18 cellular contexts compared by ENCODE assay signal in the genomic region with DNA sequence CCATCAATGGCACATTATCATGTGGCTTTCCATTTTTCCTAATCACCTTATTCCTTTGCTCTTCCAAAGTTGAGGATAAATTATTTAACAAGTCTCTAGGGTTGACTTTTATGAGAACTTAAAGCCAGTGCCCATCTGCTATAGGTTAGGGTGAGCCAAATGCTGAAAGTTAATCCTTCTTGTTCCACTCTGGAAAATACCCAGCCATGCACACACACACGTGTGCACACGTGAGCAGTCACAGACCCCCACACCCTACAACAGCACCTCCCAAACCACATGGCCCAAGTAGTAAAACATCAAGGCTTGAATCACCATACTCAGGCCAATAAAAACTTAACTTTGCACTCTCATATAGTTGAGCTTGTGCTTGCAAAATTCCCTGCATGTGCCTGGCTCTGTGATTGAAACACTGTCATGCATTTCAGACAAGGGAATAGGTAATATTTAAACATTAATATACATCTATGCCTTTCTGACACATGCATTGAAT.
"Had no signal": no experiment of that assay in that cellular context is flagged by ENCODE, and none has a peak within 500 bp of the region (broad histone marks: within the 10 kb centered on the region; RNA-seq: fewer than 3 reads in every experiment).

No MANE protein-coding gene starts in this region.

- H3K36me3 ChIP-seq: adrenal gland, cardiac muscle cell, right atrium auricular region, stomach, upper lobe of right lung had no signal

- H3K4me1 ChIP-seq: adrenal gland, stomach, testis, upper lobe of right lung had no signal

- H3K27me3 ChIP-seq: adrenal gland, cardiac muscle cell, right atrium auricular region, stomach, testis, upper lobe of right lung had no signal

- H3K27ac ChIP-seq: adrenal gland, cardiac muscle cell, dorsolateral prefrontal cortex, right atrium auricular region, stomach, testis, upper lobe of right lung had no signal

- FAIRE-seq: kidney had no signal

- H3K9me3 ChIP-seq: adrenal gland, right atrium auricular region, stomach, testis, upper lobe of right lung had no signal

- H3K4me3 ChIP-seq: adrenal gland, cardiac muscle cell, dorsolateral prefrontal cortex, right atrium auricular region, stomach, testis, upper lobe of right lung had no signal

- DNase-seq: activated CD4-positive, alpha-beta T cell treated with anti-CD3 and anti-CD28 coated beads for 4 hours; activated CD8-positive, alpha-beta memory T cell treated with anti-CD3 and anti-CD28 coated beads, Interleukin-2, amount 50 U/mL, for 4 hours; activated CD8-positive, alpha-beta T cell treated with anti-CD3 and anti-CD28 coated beads, Interleukin-2, amount 10 ng/mL, durations not matched to agents 7 days and 5 days; activated effector memory CD4-positive, alpha-beta T cell treated with anti-CD3 and anti-CD28 coated beads, Interleukin-2, amount 50 U/mL, for 16 hours; activated T-cell treated with anti-CD3 and anti-CD28 coated beads, Interleukin-2, amount 50 U/mL, for 48 hours; dorsolateral prefrontal cortex; erythroblast; kidney; left ventricle myocardium superior; natural killer cell; stimulated activated CD4-positive, alpha-beta T cell treated with anti-CD3 and anti-CD28 coated beads, Interleukin-1b, Interleukin-23, amount 100 ng/mL, for 48 hours; stomach; T-helper 2 cell; testis; upper lobe of right lung had no signal
